Comparison of ENCODE assay signal across 8 cellular contexts in the genomic region with DNA sequence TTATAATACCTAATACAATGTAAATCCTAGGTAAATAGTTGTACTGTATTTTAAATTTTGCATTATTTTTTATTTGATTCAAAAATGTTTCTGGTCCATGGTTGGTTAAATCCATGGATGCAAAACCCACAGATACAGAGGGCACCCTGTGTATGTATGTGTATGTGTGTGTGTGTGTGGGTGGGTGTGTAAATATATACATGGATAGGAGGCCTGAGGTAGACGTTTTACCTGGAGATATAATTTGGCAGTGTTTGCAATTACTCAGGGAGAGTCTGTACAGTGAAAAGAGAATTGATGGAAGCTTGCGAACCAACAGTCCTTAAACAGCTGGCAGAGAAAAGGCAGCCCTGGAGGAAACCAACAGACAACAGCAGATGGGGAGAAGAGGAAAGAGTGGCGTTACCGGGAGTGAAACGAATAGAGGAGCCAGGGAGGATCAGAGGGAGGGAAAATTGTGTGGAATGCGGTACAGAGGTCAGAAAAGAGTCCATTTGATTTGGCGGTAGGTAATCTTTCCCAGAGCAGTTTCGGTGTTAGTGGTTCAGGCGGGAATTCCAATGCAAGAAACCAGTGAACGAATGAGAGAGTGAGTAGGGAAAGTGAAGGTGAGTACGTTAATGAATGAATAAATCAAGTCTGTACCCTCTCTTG. TPM values are rescaled to one million over a fixed set of nuclear protein-coding genes. Genes with fewer than 3 reads are reported as not detected.
DNase-seq lines count a peak whose midpoint lies in the region; ATAC-seq and TF ChIP-seq lines count a peak whose summit lies in the region.

No MANE protein-coding gene starts in this region.

- H3K4me1 ChIP-seq in H9 (ENCODE audit: insufficient read depth, low read length): no peaks in the 10 kb centered on the region; the same call in 1 of the 2 replicates
- peaks cover 8% of the 10 kb centered on the region for H3K4me1 ChIP-seq in RWPE2 (ENCODE audit: insufficient read depth, poor library complexity, severe bottlenecking)
- H3K4me1 ChIP-seq in naive thymus-derived CD4-positive, alpha-beta T cell (ENCODE audit: control insufficient read depth in 2 of 2, insufficient read depth in 2 of 2, low read length in 2 of 2): peaks cover 34 to 38% of the 10 kb centered on the region in 2 donors

- H3K4me3 Mint-ChIP-seq in H9: peak overlapping the region; percentile 98 to 99
- peak overlapping the region; percentile 79 to 100 (median 98) for H3K4me3 Mint-ChIP-seq in naive thymus-derived CD4-positive, alpha-beta T cell

- no peak overlapping the region for H2BK20ac ChIP-seq in H9 (ENCODE audit: low read depth, low read length, poor library complexity, severe bottlenecking)

- H3K27ac ChIP-seq in H9 (ENCODE audit: insufficient read length, low read depth, low read length): peak overlapping the region; percentile 79
- peak overlapping the region; percentile 66 for H3K27ac ChIP-seq in RWPE2 (ENCODE audit: poor library complexity, severe bottlenecking)
- peak overlapping the region; percentile 82 for H3K27ac ChIP-seq in epithelial cell of prostate
- H3K27ac ChIP-seq in naive thymus-derived CD4-positive, alpha-beta T cell (ENCODE audit: low read depth, low read length): peak overlapping the region; percentile 99

- no peak overlapping the region for H2BK12ac ChIP-seq in H9 (ENCODE audit: insufficient read length, low read depth, low read length)

- H3K4me3 ChIP-seq in RWPE2 (ENCODE audit: severe bottlenecking): peak overlapping the region; percentile 87
- peak overlapping the region; percentile 59 for H3K4me3 ChIP-seq in naive thymus-derived CD4-positive, alpha-beta T cell (ENCODE audit: low read length)

- POLR2A ChIA-PET in naive thymus-derived CD4-positive, alpha-beta T cell (lab: Charles Lee): interaction anchor here (0.7 to 7.1 kb wide), 16 partner anchors 12 to 204 kb away, joined by 3 to 88 read pairs (median 6); a partner anchor contains a TSS

- H3K36me3 ChIP-seq in RWPE2 (ENCODE audit: low read depth): peaks cover 23% of the 10 kb centered on the region
- no peaks in the 10 kb centered on the region for H3K36me3 ChIP-seq in naive thymus-derived CD4-positive, alpha-beta T cell (ENCODE audit: control insufficient read depth in 2 of 3, insufficient read depth in 3 of 3, low read length in 3 of 3)

- no peak for TF ChIP-seq CTCF in H9 (conservative IDR thresholded peaks at IDR 0.05)
- no peak for TF ChIP-seq CTCF in RWPE2 (IDR thresholded peaks at IDR 0.05; ENCODE audit: poor library complexity, severe bottlenecking)

- peaks cover 33% of the 10 kb centered on the region for H3K79me2 ChIP-seq in H9 (ENCODE audit: insufficient read depth, low read length)

- H3K36me3 Mint-ChIP-seq in H9 (ENCODE audit: insufficient read depth in 1 of 3, low read depth in 3 of 3): peaks cover 0 to 10% (median 2%) of the 10 kb centered on the region in 3 experiments; a peak in 4 of 7 replicates
- H3K36me3 Mint-ChIP-seq in naive thymus-derived CD4-positive, alpha-beta T cell: peaks cover 3 to 21% (median 13%) of the 10 kb centered on the region in 5 donors

- no peak overlapping the region for H4K5ac ChIP-seq in H9 (ENCODE audit: insufficient read length, low read depth, low read length)

- no peaks in the 10 kb centered on the region; a peak in 1 of 5 replicates for H3K9me3 Mint-ChIP-seq in H9
- peaks cover 0 to 10% (median 0%) of the 10 kb centered on the region in 11 donors for H3K9me3 Mint-ChIP-seq in naive thymus-derived CD4-positive, alpha-beta T cell

- H3K27ac Mint-ChIP-seq in H9: peak overlapping the region; percentile 92 to 98 (median 97)
- H3K27ac Mint-ChIP-seq in naive thymus-derived CD4-positive, alpha-beta T cell: peak overlapping the region; percentile 98 to 100 (median 99)

- no peaks in the 10 kb centered on the region for H3K27me3 Mint-ChIP-seq in H9 (ENCODE audit: low read depth)
- peaks cover 0 to 18% (median 0%) of the 10 kb centered on the region in 5 donors for H3K27me3 Mint-ChIP-seq in naive thymus-derived CD4-positive, alpha-beta T cell

- H2BK5ac ChIP-seq in H9 (ENCODE audit: insufficient read length, low read length): peak overlapping the region; percentile 0

- CTCF ChIA-PET in naive thymus-derived CD4-positive, alpha-beta T cell (lab: Charles Lee): interaction anchor here (0.6 to 1.7 kb wide), 4 partner anchors 14 to 204 kb away, joined by 3 to 7 read pairs (median 6); a partner anchor contains a TSS

- H3K23me2 ChIP-seq in H9 (ENCODE audit: insufficient read length, low read depth, low read length, poor library complexity, severe bottlenecking): peaks cover 9% of the 10 kb centered on the region

- H3K4me2 ChIP-seq in H9 (ENCODE audit: insufficient read depth, insufficient read length, low read length): peak overlapping the region; percentile 63

- no peak overlapping the region for H2BK15ac ChIP-seq in H9 (ENCODE audit: low read depth, low read length)

- H3K56ac ChIP-seq in H9 (ENCODE audit: insufficient read length, low read depth, low read length): no peak overlapping the region

- H3K27me3 ChIP-seq in H9 (ENCODE audit: insufficient read depth, low read length): no peaks in the 10 kb centered on the region
- H3K27me3 ChIP-seq in RWPE2 (ENCODE audit: insufficient read depth, poor library complexity, severe bottlenecking): no peaks in the 10 kb centered on the region
- no peaks in the 10 kb centered on the region for H3K27me3 ChIP-seq in naive thymus-derived CD4-positive, alpha-beta T cell (ENCODE audit: control insufficient read depth in 2 of 2, insufficient read depth in 2 of 2, low read length in 2 of 2)

- no peak overlapping the region; the same call in 1 of the 2 replicates for H3K4ac ChIP-seq in H9 (ENCODE audit: low read depth, low read length)

- H3K14ac ChIP-seq in H9 (ENCODE audit: insufficient read depth, low read length): peak overlapping the region; percentile 89; the same call in 1 of the 2 replicates

- H3K4me1 Mint-ChIP-seq in H9: peaks cover 15 to 20% of the 10 kb centered on the region in 2 experiments
- H3K4me1 Mint-ChIP-seq in naive thymus-derived CD4-positive, alpha-beta T cell: peaks cover 27 to 49% (median 43%) of the 10 kb centered on the region in 7 donors

- peak; percentile 50 for DNase-seq in AG08395 (ENCODE audit: low spot score)
- no peak for DNase-seq in H9
- no peak for DNase-seq in RWPE2 (ENCODE audit: low spot score)
- DNase-seq in epithelial cell of prostate (ENCODE audit: low read depth, low spot score): no peak
- DNase-seq in naive thymus-derived CD4-positive, alpha-beta T cell: no peak
- DNase-seq in NCI-H1048 (lab: John Stamatoyannopoulos, UW): no peak
- no peak for DNase-seq in effector CD4-positive, alpha-beta T cell
- no peak for DNase-seq in activated CD4-positive, alpha-beta T cell treated with anti-CD3 and anti-CD28 coated beads, Interleukin-2, amount 50 U/mL, for 1 hour

- intact Hi-C loops in naive thymus-derived CD4-positive, alpha-beta T cell (cut with micrococcal nuclease): loop anchor here (1.0 to 10.0 kb wide), 10 partner anchors 111 to 691 kb away; a partner anchor contains a TSS

- no peaks in the 10 kb centered on the region for H4K20me1 ChIP-seq in H9 (ENCODE audit: control insufficient read depth, insufficient read depth, insufficient read length)

- peak overlapping the region; percentile 74 for H3T11ph ChIP-seq in H9 (ENCODE audit: low read length)

- no peak overlapping the region for H3K23ac ChIP-seq in H9 (ENCODE audit: insufficient read length, low read depth, low read length)

- peak overlapping the region; percentile 91 for H2BK120ac ChIP-seq in H9 (ENCODE audit: low read depth, low read length, poor library complexity, severe bottlenecking)

- no CpG with 5 or more reads among the region's 11 CpGs for WGBS in H9 (ENCODE audit: extremely low coverage, insufficient read length, low lambda C conversion rate)

- ATAC-seq in RWPE2 (ENCODE audit: low read depth): peak; percentile 44
- no peak for ATAC-seq in naive thymus-derived CD4-positive, alpha-beta T cell

- no peak overlapping the region for H4K91ac ChIP-seq in H9 (ENCODE audit: insufficient read length, low read depth, low read length)

- no peak overlapping the region for H4K8ac ChIP-seq in H9 (replicated peaks; ENCODE audit: insufficient read length, low read depth, low read length)

- peak overlapping the region; percentile 29 for H2AFZ ChIP-seq in H9 (ENCODE audit: low read length)

- peak overlapping the region; percentile 84 for H3K9ac ChIP-seq in H9 (ENCODE audit: extremely low read depth, insufficient read length, low read length)

- H2AK5ac ChIP-seq in H9 (ENCODE audit: insufficient read length, low read length): no peak overlapping the region

- H3K18ac ChIP-seq in H9 (ENCODE audit: insufficient read length, low read depth, low read length): peak overlapping the region; percentile 92

- H3K9me3 ChIP-seq in H9 (ENCODE audit: control insufficient read depth, low read depth, low read length) (no peaks in the 10 kb centered on the region), RWPE2 (ENCODE audit: severe bottlenecking) (no peaks in the 10 kb centered on the region)
- no peaks in the 10 kb centered on the region for H3K9me3 ChIP-seq in naive thymus-derived CD4-positive, alpha-beta T cell (ENCODE audit: control insufficient read depth in 2 of 3, low read length in 3 of 3)

- peaks cover 4% of the 10 kb centered on the region for H3K79me1 ChIP-seq in H9 (ENCODE audit: insufficient read depth, low read depth, low read length, poor library complexity, severe bottlenecking)

RNA-seq across cellular contexts. Expression of a gene that starts 47.9 kb away (rescaled TPM):
- total RNA-seq in H9 (2021): 6.1 and 6.4 TPM in 2 replicates
- total RNA-seq in naive thymus-derived CD4-positive, alpha-beta T cell: 10 to 100 TPM; 20.7 to 36.1 (median 22.8) TPM
- polyA plus RNA-seq in naive thymus-derived CD4-positive, alpha-beta T cell: 1 to 10 TPM; 2.5 to 4.0 TPM
